In genomic region chr2:144596074-144596871, GRCh38 we compare ENCODE assay signal across 8 cellular contexts.
A peak's percentile ranks its signal among the peaks of the same experiment; 100 is the strongest.
DNase-seq lines count a peak whose midpoint lies in the region; ATAC-seq and TF ChIP-seq lines count a peak whose summit lies in the region.

No MANE protein-coding gene starts in this region.

- ATAC-seq in activated CD8-positive, alpha-beta T cell treated with anti-CD3 and anti-CD28 coated beads for 36 hours: peak; percentile 58
- ATAC-seq in activated CD8-positive, alpha-beta T cell treated with anti-CD3 and anti-CD28 coated beads, Interleukin-2, amount 10 ng/mL, durations not matched to agents 7 days and 5 days: no peak
- peak; percentile 78 for ATAC-seq in HG02981 (IDR thresholded peaks at IDR 0.05; ENCODE audit: unreplicated experiment)

- no peaks in the 10 kb centered on the region for H3F3A ChIP-seq in OCI-LY1 (ENCODE audit: insufficient read depth, low read length)

- 0 out of 2 replicates have a peak, but pooled peaks cover 6% of the 10 kb centered on the region for H3K9me3 ChIP-seq in OCI-LY1 (ENCODE audit: low read length)

- peak; percentile 23 for DNase-seq in activated CD8-positive, alpha-beta T cell treated with anti-CD3 and anti-CD28 coated beads for 36 hours
- DNase-seq in activated CD8-positive, alpha-beta T cell treated with anti-CD3 and anti-CD28 coated beads, Interleukin-2, amount 10 ng/mL, durations not matched to agents 7 days and 5 days: no peak
- peak; percentile 65 for DNase-seq in epithelial cell of esophagus (ENCODE audit: low read depth)
- DNase-seq in pulmonary artery endothelial cell (ENCODE audit: low read depth, low spot score): peak; percentile 71
- no peak for DNase-seq in cortex of kidney (lab: John Stamatoyannopoulos, UW)
- DNase-seq in activated CD4-positive, alpha-beta T cell treated with anti-CD3 and anti-CD28 coated beads for 1 hour: no peak

- no peaks in the 10 kb centered on the region for H3K27me3 ChIP-seq in OCI-LY1 (ENCODE audit: insufficient read depth, low read length)

- peak overlapping the region; percentile 81 for H3K27ac ChIP-seq in OCI-LY1 (ENCODE audit: low read depth, low read length, poor library complexity, severe bottlenecking)

- 0 out of 2 replicates have a peak overlapping the region, but pooled peaks have one; percentile 52 for H2AFZ ChIP-seq in OCI-LY1 (ENCODE audit: low read length)

- peak overlapping the region; percentile 55 for H3K9ac ChIP-seq in OCI-LY1 (ENCODE audit: low read length)

- peak overlapping the region; percentile 77 for H3K4me2 ChIP-seq in OCI-LY1 (ENCODE audit: low read length)

- CTCF ChIA-PET in activated CD8-positive, alpha-beta T cell treated with anti-CD3 and anti-CD28 coated beads for 36 hours (lab: Charles Lee): no interaction called here
- CTCF ChIA-PET in activated CD8-positive, alpha-beta T cell treated with anti-CD3 and anti-CD28 coated beads, Interleukin-2, amount 10 ng/mL, durations not matched to agents 7 days and 5 days (lab: Charles Lee): no interaction called here

- no peaks in the 10 kb centered on the region for H4K20me1 ChIP-seq in OCI-LY1 (ENCODE audit: insufficient read depth, low read length)

- H3K36me3 Mint-ChIP-seq in activated CD8-positive, alpha-beta T cell treated with anti-CD3 and anti-CD28 coated beads for 36 hours (ENCODE audit: low read depth): no peaks in the 10 kb centered on the region
- no peaks in the 10 kb centered on the region for H3K36me3 Mint-ChIP-seq in activated CD8-positive, alpha-beta T cell treated with anti-CD3 and anti-CD28 coated beads, Interleukin-2, amount 10 ng/mL, durations not matched to agents 7 days and 5 days (ENCODE audit: low read depth)

- H3K27ac Mint-ChIP-seq in activated CD8-positive, alpha-beta T cell treated with anti-CD3 and anti-CD28 coated beads for 36 hours: no peak overlapping the region
- no peak overlapping the region for H3K27ac Mint-ChIP-seq in activated CD8-positive, alpha-beta T cell treated with anti-CD3 and anti-CD28 coated beads, Interleukin-2, amount 10 ng/mL, durations not matched to agents 7 days and 5 days

- no peaks in the 10 kb centered on the region for H3K36me3 ChIP-seq in OCI-LY1 (ENCODE audit: insufficient read depth, low read length)

- peaks cover 32% of the 10 kb centered on the region for H3K4me1 ChIP-seq in OCI-LY1 (ENCODE audit: insufficient read depth, low read length, severe bottlenecking)

- no peaks in the 10 kb centered on the region for H3K9me3 Mint-ChIP-seq in activated CD8-positive, alpha-beta T cell treated with anti-CD3 and anti-CD28 coated beads for 36 hours
- no peaks in the 10 kb centered on the region for H3K9me3 Mint-ChIP-seq in activated CD8-positive, alpha-beta T cell treated with anti-CD3 and anti-CD28 coated beads, Interleukin-2, amount 10 ng/mL, durations not matched to agents 7 days and 5 days (ENCODE audit: insufficient read depth)

- peaks cover 8% of the 10 kb centered on the region for H3K4me1 Mint-ChIP-seq in activated CD8-positive, alpha-beta T cell treated with anti-CD3 and anti-CD28 coated beads for 36 hours (ENCODE audit: low read depth)
- peaks cover 3% of the 10 kb centered on the region for H3K4me1 Mint-ChIP-seq in activated CD8-positive, alpha-beta T cell treated with anti-CD3 and anti-CD28 coated beads, Interleukin-2, amount 10 ng/mL, durations not matched to agents 7 days and 5 days (ENCODE audit: low read depth)

- TF ChIP-seq CTCF in activated CD8-positive, alpha-beta T cell treated with anti-CD3 and anti-CD28 coated beads for 36 hours (IDR thresholded peaks at IDR 0.05): no peak
- TF ChIP-seq CTCF in OCI-LY1 (IDR thresholded peaks at IDR 0.05; ENCODE audit: low read length) (no peak), epithelial cell of esophagus (IDR thresholded peaks at IDR 0.05; ENCODE audit: insufficient read depth, low read depth, low read length, missing control alignments) (no peak)

- peaks cover 2% of the 10 kb centered on the region for H3K27me3 Mint-ChIP-seq in activated CD8-positive, alpha-beta T cell treated with anti-CD3 and anti-CD28 coated beads for 36 hours
- H3K27me3 Mint-ChIP-seq in activated CD8-positive, alpha-beta T cell treated with anti-CD3 and anti-CD28 coated beads, Interleukin-2, amount 10 ng/mL, durations not matched to agents 7 days and 5 days (ENCODE audit: low read depth): peaks cover 3% of the 10 kb centered on the region

- no peaks in the 10 kb centered on the region for H3K9me2 ChIP-seq in OCI-LY1 (ENCODE audit: low read depth, low read length)

- intact Hi-C loops in activated CD8-positive, alpha-beta T cell treated with anti-CD3 and anti-CD28 coated beads for 36 hours (cut with micrococcal nuclease): no loop called here

- peak overlapping the region; percentile 49 for H3K4me3 ChIP-seq in OCI-LY1 (ENCODE audit: low read depth, low read length, poor library complexity, severe bottlenecking)
- H3K4me3 ChIP-seq in epithelial cell of esophagus (ENCODE audit: low read length): no peak overlapping the region

- no peak overlapping the region for H3K4me3 Mint-ChIP-seq in activated CD8-positive, alpha-beta T cell treated with anti-CD3 and anti-CD28 coated beads for 36 hours
- no peak overlapping the region for H3K4me3 Mint-ChIP-seq in activated CD8-positive, alpha-beta T cell treated with anti-CD3 and anti-CD28 coated beads, Interleukin-2, amount 10 ng/mL, durations not matched to agents 7 days and 5 days

- POLR2A ChIA-PET in activated CD8-positive, alpha-beta T cell treated with anti-CD3 and anti-CD28 coated beads for 36 hours (lab: Charles Lee): interaction anchor here (0.6 kb wide), 1 partner anchor 702 kb away, joined by 3 read pairs; no protein-coding TSS in a partner anchor
- POLR2A ChIA-PET in activated CD8-positive, alpha-beta T cell treated with anti-CD3 and anti-CD28 coated beads, Interleukin-2, amount 10 ng/mL, durations not matched to agents 7 days and 5 days (lab: Charles Lee): no interaction called here

- H3K79me2 ChIP-seq in OCI-LY1 (ENCODE audit: insufficient read depth, low read length): no peaks in the 10 kb centered on the region

Comparison
In these comparisons a context has a peak if more than half of its experiments do, and no peak if none do; other contexts are left out.
1. DNase-seq: peak in activated CD8-positive, alpha-beta T cell treated with anti-CD3 and anti-CD28 coated beads for 36 hours (single experiment), epithelial cell of esophagus (single experiment) and pulmonary artery endothelial cell (single experiment); none in activated CD8-positive, alpha-beta T cell treated with anti-CD3 and anti-CD28 coated beads, Interleukin-2, amount 10 ng/mL, durations not matched to agents 7 days and 5 days (single experiment), cortex of kidney (single experiment) and activated CD4-positive, alpha-beta T cell treated with anti-CD3 and anti-CD28 coated beads for 1 hour (single experiment).